ENCODE assay signal across 11 cellular contexts in the genomic region with DNA sequence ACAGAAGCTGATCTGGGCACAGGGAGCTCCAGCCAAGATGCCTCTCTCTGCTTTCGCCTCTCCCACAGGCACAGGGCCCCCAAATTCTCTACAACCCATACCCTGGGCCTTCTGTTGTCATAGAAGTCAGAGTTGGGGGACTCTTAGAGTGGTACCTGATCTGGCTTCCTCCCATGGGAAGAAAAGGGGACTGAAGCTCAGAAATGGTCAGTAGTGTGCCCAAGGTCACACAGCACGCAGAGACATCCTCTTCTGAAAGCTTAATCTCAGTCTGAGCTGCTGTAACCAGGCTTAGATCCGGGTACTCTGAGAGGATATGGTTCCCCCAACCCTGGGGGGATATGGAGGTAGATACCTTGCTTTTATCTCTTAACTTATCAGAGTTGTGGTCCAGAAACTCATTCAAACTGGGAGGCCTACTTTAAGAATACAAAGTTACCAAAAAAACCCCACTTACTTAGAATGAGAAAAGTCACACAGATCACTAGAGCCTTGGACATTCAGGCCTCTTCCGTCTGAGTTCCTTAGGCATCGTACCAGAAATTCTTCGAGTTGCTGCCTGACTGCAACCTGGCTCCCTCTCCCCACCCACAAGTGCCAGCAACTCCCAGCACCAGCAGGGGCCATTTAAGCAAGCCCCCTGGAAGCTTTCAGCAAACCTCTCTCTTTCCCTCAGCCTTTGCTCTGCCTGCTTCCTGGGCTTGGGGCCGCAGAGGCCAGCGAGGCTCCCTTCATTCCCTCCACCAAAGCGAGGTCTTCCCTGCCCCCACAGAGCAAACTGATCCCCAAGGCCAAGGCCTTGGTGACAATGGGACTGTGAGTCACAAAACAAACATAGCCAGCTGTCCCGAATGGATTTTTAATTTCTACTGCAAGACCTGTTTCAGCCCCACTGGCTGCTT. TPM values are rescaled to one million over a fixed set of nuclear protein-coding genes. Genes with fewer than 3 reads are reported as not detected.
DNase-seq lines count a peak whose midpoint lies in the region; ATAC-seq and TF ChIP-seq lines count a peak whose summit lies in the region.
"Had no signal": no experiment of that assay in that cellular context is flagged by ENCODE, and none has a peak within 500 bp of the region (broad histone marks: within the 10 kb centered on the region; RNA-seq: fewer than 3 reads in every experiment).

No MANE protein-coding gene starts in this region.

- H3K4me3 Mint-ChIP-seq in activated CD8-positive, alpha-beta T cell treated with anti-CD3 and anti-CD28 coated beads, Interleukin-2, amount 10 ng/mL, durations not matched to agents 7 days and 5 days, result peak overlapping the region; percentile 69
- no peak overlapping the region for H3K4me3 Mint-ChIP-seq in activated CD8-positive, alpha-beta T cell treated with anti-CD3 and anti-CD28 coated beads for 36 hours
- H3K4me3 Mint-ChIP-seq in central memory CD8-positive, alpha-beta T cell, result no peak overlapping the region
- peak overlapping the region; percentile 4 to 16 for H3K4me3 Mint-ChIP-seq in stimulated activated naive CD8-positive, alpha-beta T cell treated with anti-CD3 and anti-CD28 coated beads, Interleukin-15, amount 100 ng/mL, for 72 hours
- H3K4me3 Mint-ChIP-seq: activated T-cell treated with anti-CD3 and anti-CD28 coated beads, Interleukin-2, amount 50 U/mL, for 24 hours had no signal

- peaks cover 93% of the 10 kb centered on the region for H3K4me1 Mint-ChIP-seq in activated CD8-positive, alpha-beta T cell treated with anti-CD3 and anti-CD28 coated beads, Interleukin-2, amount 10 ng/mL, durations not matched to agents 7 days and 5 days (ENCODE audit: low read depth)
- H3K4me1 Mint-ChIP-seq in activated CD8-positive, alpha-beta T cell treated with anti-CD3 and anti-CD28 coated beads for 36 hours (ENCODE audit: low read depth), result peaks cover 35% of the 10 kb centered on the region
- peaks cover 24% of the 10 kb centered on the region for H3K4me1 Mint-ChIP-seq in central memory CD8-positive, alpha-beta T cell
- peaks cover 83% of the 10 kb centered on the region for H3K4me1 Mint-ChIP-seq in stimulated activated naive CD8-positive, alpha-beta T cell treated with anti-CD3 and anti-CD28 coated beads, Interleukin-15, amount 100 ng/mL, for 72 hours

- DNase-seq in activated CD8-positive, alpha-beta T cell treated with anti-CD3 and anti-CD28 coated beads, Interleukin-2, amount 10 ng/mL, durations not matched to agents 7 days and 5 days, result no peak
- no peak for DNase-seq in activated CD8-positive, alpha-beta T cell treated with anti-CD3 and anti-CD28 coated beads for 36 hours
- peak; percentile 26 for DNase-seq in NCI-H460 (ENCODE audit: extremely low read depth, low read depth)
- no peak for DNase-seq in central memory CD8-positive, alpha-beta T cell (ENCODE audit: low spot score in 2 of 2)
- no peak for DNase-seq in stimulated activated naive CD8-positive, alpha-beta T cell treated with anti-CD3 and anti-CD28 coated beads, Interleukin-15, amount 100 ng/mL, for 72 hours
- no peak for DNase-seq in stimulated activated naive CD4-positive, alpha-beta T cell (lab: John Stamatoyannopoulos, UW)
- no peak for DNase-seq in GOT3 (lab: John Stamatoyannopoulos, UW)
- DNase-seq in omental fat pad (ENCODE audit: low spot score), result no peak
- DNase-seq: NCI-H1930, ovary had no signal

- no peaks in the 10 kb centered on the region for H3K9me3 Mint-ChIP-seq in activated CD8-positive, alpha-beta T cell treated with anti-CD3 and anti-CD28 coated beads, Interleukin-2, amount 10 ng/mL, durations not matched to agents 7 days and 5 days (ENCODE audit: insufficient read depth)
- H3K9me3 Mint-ChIP-seq in activated CD8-positive, alpha-beta T cell treated with anti-CD3 and anti-CD28 coated beads for 36 hours, result no peaks in the 10 kb centered on the region
- H3K9me3 Mint-ChIP-seq in central memory CD8-positive, alpha-beta T cell, result no peaks in the 10 kb centered on the region
- no peaks in the 10 kb centered on the region for H3K9me3 Mint-ChIP-seq in stimulated activated naive CD8-positive, alpha-beta T cell treated with anti-CD3 and anti-CD28 coated beads, Interleukin-15, amount 100 ng/mL, for 72 hours
- H3K9me3 Mint-ChIP-seq: activated T-cell treated with anti-CD3 and anti-CD28 coated beads, Interleukin-2, amount 50 U/mL, for 24 hours had no signal

- CTCF ChIA-PET in activated CD8-positive, alpha-beta T cell treated with anti-CD3 and anti-CD28 coated beads, Interleukin-2, amount 10 ng/mL, durations not matched to agents 7 days and 5 days (lab: Charles Lee), result interaction anchor here (1.6 to 4.1 kb wide), 4 partner anchors 9 to 84 kb away, joined by 4 to 33 read pairs (median 9); no protein-coding TSS in a partner anchor
- CTCF ChIA-PET in activated CD8-positive, alpha-beta T cell treated with anti-CD3 and anti-CD28 coated beads for 36 hours (lab: Charles Lee), result interaction anchor here (1.7 to 2.2 kb wide), 2 partner anchors 32 to 33 kb away, joined by 5 to 9 read pairs; no protein-coding TSS in a partner anchor

- no peak for TF ChIP-seq CTCF in activated CD8-positive, alpha-beta T cell treated with anti-CD3 and anti-CD28 coated beads for 36 hours (IDR thresholded peaks at IDR 0.05)
- TF ChIP-seq CTCF in omental fat pad (IDR thresholded peaks at IDR 0.05), result no peak

- no peak for ATAC-seq in activated CD8-positive, alpha-beta T cell treated with anti-CD3 and anti-CD28 coated beads, Interleukin-2, amount 10 ng/mL, durations not matched to agents 7 days and 5 days
- ATAC-seq in activated CD8-positive, alpha-beta T cell treated with anti-CD3 and anti-CD28 coated beads for 36 hours, result no peak
- no peak for ATAC-seq in central memory CD8-positive, alpha-beta T cell (replicated peaks; ENCODE audit: extremely low read depth, poor library complexity, severe bottlenecking)
- no peak for ATAC-seq in stimulated activated naive CD8-positive, alpha-beta T cell treated with anti-CD3 and anti-CD28 coated beads, Interleukin-15, amount 100 ng/mL, for 72 hours
- no peak for ATAC-seq in omental fat pad (ENCODE audit: low FRiP score)

- POLR2A ChIA-PET in activated CD8-positive, alpha-beta T cell treated with anti-CD3 and anti-CD28 coated beads, Interleukin-2, amount 10 ng/mL, durations not matched to agents 7 days and 5 days (lab: Charles Lee), result no interaction called here
- POLR2A ChIA-PET in activated CD8-positive, alpha-beta T cell treated with anti-CD3 and anti-CD28 coated beads for 36 hours (lab: Charles Lee), result interaction anchor here (0.9 to 1.5 kb wide), 2 partner anchors 10 to 18 kb away, joined by 3 read pairs; no protein-coding TSS in a partner anchor

- peak overlapping the region; percentile 91 for H3K27ac Mint-ChIP-seq in activated CD8-positive, alpha-beta T cell treated with anti-CD3 and anti-CD28 coated beads, Interleukin-2, amount 10 ng/mL, durations not matched to agents 7 days and 5 days
- no peak overlapping the region for H3K27ac Mint-ChIP-seq in activated CD8-positive, alpha-beta T cell treated with anti-CD3 and anti-CD28 coated beads for 36 hours
- H3K27ac Mint-ChIP-seq in central memory CD8-positive, alpha-beta T cell (ENCODE audit: low read depth), result peak overlapping the region; percentile 27
- peak overlapping the region; percentile 51 to 59 for H3K27ac Mint-ChIP-seq in stimulated activated naive CD8-positive, alpha-beta T cell treated with anti-CD3 and anti-CD28 coated beads, Interleukin-15, amount 100 ng/mL, for 72 hours
- H3K27ac Mint-ChIP-seq: activated T-cell treated with anti-CD3 and anti-CD28 coated beads, Interleukin-2, amount 50 U/mL, for 24 hours had no signal

- intact Hi-C loops in activated CD8-positive, alpha-beta T cell treated with anti-CD3 and anti-CD28 coated beads for 36 hours (cut with micrococcal nuclease), result no loop called here

- H3K36me3 Mint-ChIP-seq in activated CD8-positive, alpha-beta T cell treated with anti-CD3 and anti-CD28 coated beads, Interleukin-2, amount 10 ng/mL, durations not matched to agents 7 days and 5 days (ENCODE audit: low read depth), result peaks cover 18% of the 10 kb centered on the region
- H3K36me3 Mint-ChIP-seq in activated CD8-positive, alpha-beta T cell treated with anti-CD3 and anti-CD28 coated beads for 36 hours (ENCODE audit: low read depth), result no peaks in the 10 kb centered on the region
- H3K36me3 Mint-ChIP-seq in central memory CD8-positive, alpha-beta T cell (ENCODE audit: insufficient read depth), result no peaks in the 10 kb centered on the region

- peaks cover 7% of the 10 kb centered on the region for H3K27me3 Mint-ChIP-seq in activated CD8-positive, alpha-beta T cell treated with anti-CD3 and anti-CD28 coated beads, Interleukin-2, amount 10 ng/mL, durations not matched to agents 7 days and 5 days (ENCODE audit: low read depth)
- H3K27me3 Mint-ChIP-seq in activated CD8-positive, alpha-beta T cell treated with anti-CD3 and anti-CD28 coated beads for 36 hours, result peaks cover 19% of the 10 kb centered on the region
- H3K27me3 Mint-ChIP-seq in central memory CD8-positive, alpha-beta T cell, result peaks cover 43% of the 10 kb centered on the region
- H3K27me3 Mint-ChIP-seq in stimulated activated naive CD8-positive, alpha-beta T cell treated with anti-CD3 and anti-CD28 coated beads, Interleukin-15, amount 100 ng/mL, for 72 hours, result peaks cover 50% of the 10 kb centered on the region

RNA-seq across cellular contexts. Expression of a gene that starts 13.9 kb away (rescaled TPM):
- total RNA-seq in activated CD8-positive, alpha-beta T cell treated with anti-CD3 and anti-CD28 coated beads, Interleukin-2, amount 10 ng/mL, durations not matched to agents 7 days and 5 days, result 10 to 100 TPM; 14.4 to 14.7 TPM
- 1 to 10 TPM; 2.1 to 3.1 TPM for total RNA-seq in activated CD8-positive, alpha-beta T cell treated with anti-CD3 and anti-CD28 coated beads for 36 hours
- 23.1 and 25.5 TPM in 2 replicates for total RNA-seq in NCI-H460 (2014; rRNA removed; shearing (Covaris generic))
- 12.9 and 21.0 TPM in 2 replicates for polyA plus RNA-seq in NCI-H460 (2014; cell fraction: nucleus; rRNA removed)
- 100 to 1,000 TPM in 3 of 4 donors, 1 to 10 TPM in 1; 2.5 to 248 (median 111) TPM for total RNA-seq in omental fat pad

RNA-seq across cellular contexts. Expression of a gene that starts 27.5 kb away (rescaled TPM):
- 1 to 10 TPM; 1.1 TPM for total RNA-seq in activated CD8-positive, alpha-beta T cell treated with anti-CD3 and anti-CD28 coated beads, Interleukin-2, amount 10 ng/mL, durations not matched to agents 7 days and 5 days
- total RNA-seq in activated CD8-positive, alpha-beta T cell treated with anti-CD3 and anti-CD28 coated beads for 36 hours, result not detected
- 0.78 and 0.92 TPM in 2 replicates for total RNA-seq in NCI-H460 (2014; rRNA removed; shearing (Covaris generic))
- 0.60 and 2.6 TPM in 2 replicates for polyA plus RNA-seq in NCI-H460 (2014; cell fraction: nucleus; rRNA removed)
- under 1 TPM in 1 of 4 donors, not detected in 3; 0.37 TPM for total RNA-seq in omental fat pad
- polyA plus RNA-seq: ovary had no signal

RNA-seq across cellular contexts. Expression of a gene that starts 44.4 kb away (rescaled TPM):
- total RNA-seq in activated CD8-positive, alpha-beta T cell treated with anti-CD3 and anti-CD28 coated beads, Interleukin-2, amount 10 ng/mL, durations not matched to agents 7 days and 5 days, result under 1 TPM; 0.29 to 0.42 TPM
- not detected for total RNA-seq in activated CD8-positive, alpha-beta T cell treated with anti-CD3 and anti-CD28 coated beads for 36 hours
- 40.6 and 54.3 TPM in 2 replicates for total RNA-seq in NCI-H460 (2014; rRNA removed; shearing (Covaris generic))
- 19.2 and 20.5 TPM in 2 replicates for polyA plus RNA-seq in NCI-H460 (2014; cell fraction: nucleus; rRNA removed)
- not detected for total RNA-seq in omental fat pad
- polyA plus RNA-seq: ovary had no signal

RNA-seq across cellular contexts. Expression of a gene that starts 55.2 kb away (rescaled TPM):
- not detected for total RNA-seq in activated CD8-positive, alpha-beta T cell treated with anti-CD3 and anti-CD28 coated beads, Interleukin-2, amount 10 ng/mL, durations not matched to agents 7 days and 5 days
- not detected for total RNA-seq in activated CD8-positive, alpha-beta T cell treated with anti-CD3 and anti-CD28 coated beads for 36 hours
- 36.0 and 41.3 TPM in 2 replicates for total RNA-seq in NCI-H460 (2014; rRNA removed; shearing (Covaris generic))
- 10.6 and 17.5 TPM in 2 replicates for polyA plus RNA-seq in NCI-H460 (2014; cell fraction: nucleus; rRNA removed)
- total RNA-seq in omental fat pad, result 1 to 10 TPM in 1 of 4 donors, under 1 TPM in 2, not detected in 1; 0.37 to 5.5 (median 0.75) TPM

Comparison
In these comparisons a context has a peak if more than half of its experiments do, and no peak if none do; other contexts are left out.
1. H3K4me3 Mint-ChIP-seq: peak in activated CD8-positive, alpha-beta T cell treated with anti-CD3 and anti-CD28 coated beads, Interleukin-2, amount 10 ng/mL, durations not matched to agents 7 days and 5 days (single experiment) and stimulated activated naive CD8-positive, alpha-beta T cell treated with anti-CD3 and anti-CD28 coated beads, Interleukin-15, amount 100 ng/mL, for 72 hours (2 of 2); none in activated CD8-positive, alpha-beta T cell treated with anti-CD3 and anti-CD28 coated beads for 36 hours (single experiment) and central memory CD8-positive, alpha-beta T cell (single experiment).
2. RNA of a gene that starts 44.4 kb away (total RNA-seq): 40.6 to 54.3 TPM in NCI-H460; 0.29 to 0.42 TPM in activated CD8-positive, alpha-beta T cell treated with anti-CD3 and anti-CD28 coated beads, Interleukin-2, amount 10 ng/mL, durations not matched to agents 7 days and 5 days, not detected in activated CD8-positive, alpha-beta T cell treated with anti-CD3 and anti-CD28 coated beads for 36 hours and not detected in omental fat pad; every median in the first group is over 10 times any median in the second.